Comparison of ENCODE assay signal across 11 cellular contexts in the genomic region with DNA sequence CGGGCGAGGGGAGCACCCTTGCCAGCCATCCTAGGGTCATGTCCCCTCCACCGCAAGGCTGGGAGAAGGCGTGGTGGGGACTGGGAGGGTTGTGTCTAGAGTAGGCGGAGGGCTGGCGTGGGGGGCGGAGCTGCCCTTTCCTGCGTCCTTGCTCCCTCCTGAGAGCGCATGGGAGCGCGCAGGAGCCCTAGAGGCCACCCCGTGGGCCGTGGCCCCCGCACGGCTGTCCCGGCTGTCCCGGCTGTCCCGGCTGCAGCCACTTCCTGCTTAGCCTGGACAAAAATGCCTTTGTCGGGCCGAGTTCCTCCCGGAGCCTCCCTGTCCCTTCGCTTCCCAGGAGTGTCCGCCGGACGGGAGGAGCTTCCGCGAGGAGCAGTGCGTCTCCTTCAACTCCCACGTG. TPM values are rescaled to one million over a fixed set of nuclear protein-coding genes. Genes with fewer than 3 reads are reported as not detected.
DNase-seq lines count a peak whose midpoint lies in the region; ATAC-seq and TF ChIP-seq lines count a peak whose summit lies in the region.
"Had no signal": no experiment of that assay in that cellular context is flagged by ENCODE, and none has a peak within 500 bp of the region (broad histone marks: within the 10 kb centered on the region; RNA-seq: fewer than 3 reads in every experiment).

No MANE protein-coding gene starts in this region.

- ATAC-seq in CD8-positive, alpha-beta T cell: no peak
- ATAC-seq in psoas muscle (peak; percentile 19 to 61 (median 37)), GM19463 (IDR thresholded peaks at IDR 0.05; ENCODE audit: unreplicated experiment) (no peak)
- ATAC-seq: foreskin keratinocyte had no signal

- H3K4me3 Mint-ChIP-seq in CD8-positive, alpha-beta T cell: peak overlapping the region; percentile 24

- 38 to 50% (median 46%) methylated on average over 27 to 29 of the region's 29 CpGs for WGBS in psoas muscle, 3 donors

- peaks cover 6% of the 10 kb centered on the region for H3K27me3 Mint-ChIP-seq in CD8-positive, alpha-beta T cell (ENCODE audit: low read depth)

- H3K4me2 ChIP-seq in OCI-LY7 (ENCODE audit: low read length): no peak overlapping the region

- no peak overlapping the region for H3K27ac Mint-ChIP-seq in CD8-positive, alpha-beta T cell

- no peaks in the 10 kb centered on the region for H3K27me3 ChIP-seq in CD8-positive, alpha-beta T cell (ENCODE audit: insufficient read depth, low read length)
- peaks cover 0 to 40% (median 0%) of the 10 kb centered on the region in 3 donors for H3K27me3 ChIP-seq in psoas muscle (ENCODE audit: insufficient read depth in 3 of 3, low read length in 2 of 3)

- CTCF ChIA-PET in CD8-positive, alpha-beta T cell (lab: Charles Lee): interaction anchor here (0.9 kb wide), 1 partner anchor 17 kb away, joined by 3 read pairs; no protein-coding TSS in a partner anchor
- CTCF ChIA-PET in OCI-LY7 (lab: Charles Lee; ENCODE audit: unreplicated experiment): no interaction called here

- no peak for DNase-seq in CD8-positive, alpha-beta T cell
- DNase-seq in cardiac fibroblast (ENCODE audit: low read depth in 2 of 2): peak; percentile 21 to 29
- DNase-seq in hepatic stellate cell (ENCODE audit: low spot score): peak; percentile 68
- DNase-seq in psoas muscle: peak; percentile 50 to 69
- DNase-seq in SKM-1 treated with dmso at 0.1 percent for 144 hours (lab: John Stamatoyannopoulos, UW; ENCODE audit: unreplicated experiment): no peak
- DNase-seq in OCI-LY7 (ENCODE audit: low spot score): no peak
- DNase-seq in ACHN: no peak
- DNase-seq: foreskin keratinocyte, NCI-H2029 had no signal

- intact Hi-C loops in CD8-positive, alpha-beta T cell (cut with DNase I, micrococcal nuclease): no loop called here
- intact Hi-C loops in psoas muscle (cut with DNase I) (loop anchor here in 1 of 2 donors (10.0 kb wide), 1 partner anchor 185 kb away; no protein-coding TSS in a partner anchor), OCI-LY7 (cut with micrococcal nuclease; ENCODE audit: unreplicated experiment) (no loop called here)

- H3K4me1 ChIP-seq in CD8-positive, alpha-beta T cell (ENCODE audit: insufficient read depth, low read length): peaks cover 5% of the 10 kb centered on the region
- H3K4me1 ChIP-seq in psoas muscle: peaks cover 6% of the 10 kb centered on the region
- peaks cover 13% of the 10 kb centered on the region for H3K4me1 ChIP-seq in OCI-LY7 (ENCODE audit: insufficient read depth, low read length, poor library complexity, severe bottlenecking)
- H3K4me1 ChIP-seq: foreskin keratinocyte had no signal

- POLR2A ChIA-PET in CD8-positive, alpha-beta T cell (lab: Charles Lee): no interaction called here
- POLR2A ChIA-PET in OCI-LY7 (lab: Charles Lee): no interaction called here

- no peak for TF ChIP-seq CTCF in CD8-positive, alpha-beta T cell (IDR thresholded peaks at IDR 0.05)
- TF ChIP-seq CTCF in cardiac fibroblast (IDR thresholded peaks at IDR 0.05; ENCODE audit: low read depth, low read length) (no peak), psoas muscle (IDR thresholded peaks at IDR 0.05) (no peak), OCI-LY7 (conservative IDR thresholded peaks at IDR 0.05; ENCODE audit: low read length) (no peak)

- peaks cover 7% of the 10 kb centered on the region for H3K4me1 Mint-ChIP-seq in CD8-positive, alpha-beta T cell (ENCODE audit: low read depth)

- no peaks in the 10 kb centered on the region for H4K20me1 ChIP-seq in OCI-LY7 (ENCODE audit: insufficient read depth, low read length)

- no peak overlapping the region for H3K4me3 ChIP-seq in CD8-positive, alpha-beta T cell (ENCODE audit: low read depth, low read length)
- H3K4me3 ChIP-seq in cardiac fibroblast (replicated peaks in 1 of 2; ENCODE audit: low read depth in 2 of 2, low read length in 2 of 2) (no peak overlapping the region), psoas muscle (peak overlapping the region; percentile 34), OCI-LY7 (ENCODE audit: low read depth, low read length, poor library complexity, severe bottlenecking) (no peak overlapping the region)

- in situ Hi-C loops in ACHN (cut with HindIII; ENCODE audit: low pct_ligation_motif_present, low pct_unique_long_range_greater_than_20kb, low sequenced_read_pairs): no loop called here

- H3K9me3 Mint-ChIP-seq in CD8-positive, alpha-beta T cell: no peaks in the 10 kb centered on the region

- H3K9me3 ChIP-seq in CD8-positive, alpha-beta T cell (ENCODE audit: low read length): no peaks in the 10 kb centered on the region
- H3K9me3 ChIP-seq in psoas muscle (no peaks in the 10 kb centered on the region), OCI-LY7 (ENCODE audit: low read length) (no peaks in the 10 kb centered on the region)

- BruUV-seq in OCI-LY7 (replicated peaks; lab: Mats Ljungman, UMichigan): no TSS peak

- no peaks in the 10 kb centered on the region for H3K36me3 Mint-ChIP-seq in CD8-positive, alpha-beta T cell

- no peaks in the 10 kb centered on the region for H3K79me2 ChIP-seq in OCI-LY7 (ENCODE audit: insufficient read depth, low read depth, low read length)

- H3K9me2 ChIP-seq in OCI-LY7 (ENCODE audit: insufficient read depth, low read length): no peaks in the 10 kb centered on the region

- H3K27ac ChIP-seq in CD8-positive, alpha-beta T cell (ENCODE audit: low read depth, low read length): no peak overlapping the region
- H3K27ac ChIP-seq in psoas muscle: no peak overlapping the region
- H3K27ac ChIP-seq in OCI-LY7 (ENCODE audit: low read depth, low read length, poor library complexity, severe bottlenecking): no peak overlapping the region
- H3K27ac ChIP-seq: foreskin keratinocyte had no signal

- no peak overlapping the region for H2AFZ ChIP-seq in OCI-LY7 (ENCODE audit: low read length)

- H3K36me3 ChIP-seq in CD8-positive, alpha-beta T cell (ENCODE audit: insufficient read depth, low read length): no peaks in the 10 kb centered on the region
- H3K36me3 ChIP-seq in psoas muscle (ENCODE audit: insufficient read depth in 1 of 2, low read depth in 1 of 2): no peaks in the 10 kb centered on the region
- no peaks in the 10 kb centered on the region for H3K36me3 ChIP-seq in OCI-LY7 (ENCODE audit: insufficient read depth, low read length)

RNA-seq across cellular contexts. Expression of a gene that starts 4.9 kb away (rescaled TPM):
- under 1 TPM; 0.33 to 0.44 TPM for total RNA-seq in CD8-positive, alpha-beta T cell
- 1 to 10 TPM in 2 of 4 donors, under 1 TPM in 2; 0.34 to 5.4 (median 2.4) TPM for total RNA-seq in psoas muscle
- under 1 TPM; 0.21 to 0.75 (median 0.29) TPM for polyA plus RNA-seq in psoas muscle
- total RNA-seq in OCI-LY7 (2014; rRNA removed; shearing (Covaris generic)): 0.88 and 1.0 TPM in 2 replicates
- total RNA-seq in OCI-LY7 (2022): not detected in 2 replicates
- total RNA-seq: foreskin keratinocyte, HT1080 had no signal
- polyA plus RNA-seq: foreskin keratinocyte had no signal

RNA-seq across cellular contexts. Expression of a gene that starts 14.7 kb away (rescaled TPM):
- total RNA-seq in CD8-positive, alpha-beta T cell: not detected
- total RNA-seq in psoas muscle (1 to 10 TPM in 1 of 4 donors, under 1 TPM in 1, not detected in 2; 0.44 to 4.5 TPM), OCI-LY7 (2022) (not detected in 2 replicates)
- under 1 TPM in 2 of 3 donors, not detected in 1; 0.05 to 0.60 TPM for polyA plus RNA-seq in psoas muscle
- not detected in 2 replicates for total RNA-seq in OCI-LY7 (2014; rRNA removed; shearing (Covaris generic))
- total RNA-seq: foreskin keratinocyte, HT1080 had no signal
- polyA plus RNA-seq: foreskin keratinocyte had no signal

Comparison
In these comparisons a context has a peak if more than half of its experiments do, and no peak if none do; other contexts are left out.
1. ATAC-seq: peak in psoas muscle (4 of 4); none in CD8-positive, alpha-beta T cell (single experiment) and GM19463 (single experiment).
2. DNase-seq: peak in cardiac fibroblast (2 of 2), hepatic stellate cell (single experiment) and psoas muscle (2 of 2); none in CD8-positive, alpha-beta T cell (0 of 7), SKM-1 treated with dmso at 0.1 percent for 144 hours (single experiment), OCI-LY7 (single experiment) and ACHN (single experiment).